9 cellular contexts compared by ENCODE assay signal in genomic region chr7:5692112-5692844, GRCh38.
A peak's percentile ranks its signal among the peaks of the same experiment; 100 is the strongest.
DNase-seq lines count a peak whose midpoint lies in the region; ATAC-seq, FAIRE-seq and TF ChIP-seq lines count a peak whose summit lies in the region.
"Had no signal": no experiment of that assay in that cellular context is flagged by ENCODE, and none has a peak within 500 bp of the region (broad histone marks: within the 10 kb centered on the region; RNA-seq: fewer than 3 reads in every experiment).

No MANE protein-coding gene starts in this region.

- CTCF ChIA-PET in activated CD8-positive, alpha-beta T cell treated with anti-CD3 and anti-CD28 coated beads for 36 hours (lab: Charles Lee), result interaction anchor here (0.8 to 4.5 kb wide), 7 partner anchors 9 to 198 kb away, joined by 3 to 41 read pairs (median 10); no protein-coding TSS in a partner anchor
- CTCF ChIA-PET in activated CD8-positive, alpha-beta T cell treated with anti-CD3 and anti-CD28 coated beads, Interleukin-2, amount 10 ng/mL, durations not matched to agents 7 days and 5 days (lab: Charles Lee), result interaction anchor here (1.8 to 5.0 kb wide), 4 partner anchors 11 to 452 kb away, joined by 4 to 30 read pairs (median 26); no protein-coding TSS in a partner anchor

- H3K36me3 ChIP-seq in osteoblast (ENCODE audit: insufficient read depth, low read length), result peaks cover 4% of the 10 kb centered on the region

- no peak for DNase-seq in activated CD8-positive, alpha-beta T cell treated with anti-CD3 and anti-CD28 coated beads for 36 hours
- DNase-seq in activated CD8-positive, alpha-beta T cell treated with anti-CD3 and anti-CD28 coated beads, Interleukin-2, amount 10 ng/mL, durations not matched to agents 7 days and 5 days, result no peak
- DNase-seq in foreskin fibroblast (peak; percentile 94 to 96), osteoblast (ENCODE audit: insufficient read length, low spot score, missing footprints) (peak; percentile 90), 8988T (no peak), NCI-H128 (lab: John Stamatoyannopoulos, UW; ENCODE audit: unreplicated experiment) (no peak)
- DNase-seq: activated naive CD8-positive, alpha-beta T cell treated with anti-CD3 and anti-CD28 coated beads, Interleukin-2, amount 10 ng/mL, durations not matched to agents 7 days and 5 days had no signal

- H3K9me3 Mint-ChIP-seq in activated CD8-positive, alpha-beta T cell treated with anti-CD3 and anti-CD28 coated beads for 36 hours, result no peaks in the 10 kb centered on the region
- H3K9me3 Mint-ChIP-seq in activated CD8-positive, alpha-beta T cell treated with anti-CD3 and anti-CD28 coated beads, Interleukin-2, amount 10 ng/mL, durations not matched to agents 7 days and 5 days (ENCODE audit: insufficient read depth), result no peaks in the 10 kb centered on the region
- H3K9me3 Mint-ChIP-seq: activated naive CD8-positive, alpha-beta T cell treated with anti-CD3 and anti-CD28 coated beads, Interleukin-2, amount 10 ng/mL, durations not matched to agents 7 days and 5 days had no signal

- H3K27ac ChIP-seq in osteoblast (ENCODE audit: low read depth, low read length), result peak overlapping the region; percentile 99

- POLR2A ChIA-PET in activated CD8-positive, alpha-beta T cell treated with anti-CD3 and anti-CD28 coated beads for 36 hours (lab: Charles Lee), result interaction anchor here (1.0 to 1.9 kb wide), 3 partner anchors 10 to 62 kb away, joined by 3 to 5 read pairs (median 4); no protein-coding TSS in a partner anchor
- POLR2A ChIA-PET in activated CD8-positive, alpha-beta T cell treated with anti-CD3 and anti-CD28 coated beads, Interleukin-2, amount 10 ng/mL, durations not matched to agents 7 days and 5 days (lab: Charles Lee), result interaction anchor here (1.4 to 2.8 kb wide), 3 partner anchors 9 to 167 kb away, joined by 5 to 20 read pairs (median 9); no protein-coding TSS in a partner anchor

- no peaks in the 10 kb centered on the region for H3K9me3 ChIP-seq in osteoblast (ENCODE audit: low read depth, low read length)

- H3K27me3 ChIP-seq in osteoblast (ENCODE audit: insufficient read depth, low read length), result no peaks in the 10 kb centered on the region

- no peak for TF ChIP-seq CTCF in activated CD8-positive, alpha-beta T cell treated with anti-CD3 and anti-CD28 coated beads for 36 hours (IDR thresholded peaks at IDR 0.05)
- TF ChIP-seq CTCF in foreskin fibroblast (IDR thresholded peaks at IDR 0.05; ENCODE audit: low read depth, low read length) (no peak), osteoblast (IDR thresholded peaks at IDR 0.05; ENCODE audit: extremely low read depth, low read depth, low read length) (no peak)

- no peaks in the 10 kb centered on the region for H3K27me3 Mint-ChIP-seq in activated CD8-positive, alpha-beta T cell treated with anti-CD3 and anti-CD28 coated beads for 36 hours
- H3K27me3 Mint-ChIP-seq in activated CD8-positive, alpha-beta T cell treated with anti-CD3 and anti-CD28 coated beads, Interleukin-2, amount 10 ng/mL, durations not matched to agents 7 days and 5 days (ENCODE audit: low read depth), result no peaks in the 10 kb centered on the region
- H3K27me3 Mint-ChIP-seq: activated naive CD8-positive, alpha-beta T cell treated with anti-CD3 and anti-CD28 coated beads, Interleukin-2, amount 10 ng/mL, durations not matched to agents 7 days and 5 days had no signal

- H3K36me3 Mint-ChIP-seq in activated CD8-positive, alpha-beta T cell treated with anti-CD3 and anti-CD28 coated beads for 36 hours (ENCODE audit: low read depth), result peaks cover 57% of the 10 kb centered on the region
- peaks cover 38% of the 10 kb centered on the region for H3K36me3 Mint-ChIP-seq in activated CD8-positive, alpha-beta T cell treated with anti-CD3 and anti-CD28 coated beads, Interleukin-2, amount 10 ng/mL, durations not matched to agents 7 days and 5 days (ENCODE audit: low read depth)

- peaks cover 30% of the 10 kb centered on the region for H3K79me2 ChIP-seq in osteoblast (ENCODE audit: insufficient read depth, low read length)

- H3K4me3 Mint-ChIP-seq in activated CD8-positive, alpha-beta T cell treated with anti-CD3 and anti-CD28 coated beads for 36 hours, result peak overlapping the region; percentile 35
- H3K4me3 Mint-ChIP-seq in activated CD8-positive, alpha-beta T cell treated with anti-CD3 and anti-CD28 coated beads, Interleukin-2, amount 10 ng/mL, durations not matched to agents 7 days and 5 days, result no peak overlapping the region
- H3K4me3 Mint-ChIP-seq: activated naive CD8-positive, alpha-beta T cell treated with anti-CD3 and anti-CD28 coated beads, Interleukin-2, amount 10 ng/mL, durations not matched to agents 7 days and 5 days had no signal

- H3K27ac Mint-ChIP-seq in activated CD8-positive, alpha-beta T cell treated with anti-CD3 and anti-CD28 coated beads for 36 hours, result peak overlapping the region; percentile 27
- H3K27ac Mint-ChIP-seq in activated CD8-positive, alpha-beta T cell treated with anti-CD3 and anti-CD28 coated beads, Interleukin-2, amount 10 ng/mL, durations not matched to agents 7 days and 5 days, result no peak overlapping the region
- H3K27ac Mint-ChIP-seq: activated naive CD8-positive, alpha-beta T cell treated with anti-CD3 and anti-CD28 coated beads, Interleukin-2, amount 10 ng/mL, durations not matched to agents 7 days and 5 days had no signal

- H4K20me1 ChIP-seq in osteoblast (ENCODE audit: insufficient read depth, low read length), result no peaks in the 10 kb centered on the region

- peak; percentile 69 for FAIRE-seq in TTC549 (lab: Jason Lieb, UNC)

- peaks cover 92% of the 10 kb centered on the region for H3K4me1 ChIP-seq in osteoblast (ENCODE audit: insufficient read depth, low read length)

- peak overlapping the region; percentile 85 for H3K4me2 ChIP-seq in osteoblast (ENCODE audit: insufficient read depth, low read length)

- H3K4me3 ChIP-seq in foreskin fibroblast (ENCODE audit: low read depth in 1 of 2, low read length in 2 of 2), result peak overlapping the region; percentile 5 to 18
- peak overlapping the region; percentile 50 for H3K4me3 ChIP-seq in osteoblast (ENCODE audit: insufficient read depth, low read length)

- H3K4me1 Mint-ChIP-seq in activated CD8-positive, alpha-beta T cell treated with anti-CD3 and anti-CD28 coated beads for 36 hours (ENCODE audit: low read depth), result peaks cover 96% of the 10 kb centered on the region
- H3K4me1 Mint-ChIP-seq in activated CD8-positive, alpha-beta T cell treated with anti-CD3 and anti-CD28 coated beads, Interleukin-2, amount 10 ng/mL, durations not matched to agents 7 days and 5 days (ENCODE audit: low read depth), result peaks cover 94% of the 10 kb centered on the region

- intact Hi-C loops in activated CD8-positive, alpha-beta T cell treated with anti-CD3 and anti-CD28 coated beads for 36 hours (cut with micrococcal nuclease), result loop anchor here (10.0 kb wide), 1 partner anchor 83 kb away; no protein-coding TSS in a partner anchor

- no peak overlapping the region for H2AFZ ChIP-seq in osteoblast (ENCODE audit: low read length)

- ATAC-seq in activated CD8-positive, alpha-beta T cell treated with anti-CD3 and anti-CD28 coated beads for 36 hours, result no peak
- no peak for ATAC-seq in activated CD8-positive, alpha-beta T cell treated with anti-CD3 and anti-CD28 coated beads, Interleukin-2, amount 10 ng/mL, durations not matched to agents 7 days and 5 days
- ATAC-seq in GM18511 (IDR thresholded peaks at IDR 0.05; ENCODE audit: unreplicated experiment), result no peak

Comparison
In these comparisons a context has a peak if more than half of its experiments do, and no peak if none do; other contexts are left out.
1. DNase-seq: peak in foreskin fibroblast (2 of 2) and osteoblast (single experiment); none in activated CD8-positive, alpha-beta T cell treated with anti-CD3 and anti-CD28 coated beads for 36 hours (single experiment), activated CD8-positive, alpha-beta T cell treated with anti-CD3 and anti-CD28 coated beads, Interleukin-2, amount 10 ng/mL, durations not matched to agents 7 days and 5 days (single experiment), 8988T (single experiment) and NCI-H128 (single experiment).